9 cellular contexts compared by ENCODE assay signal in the genomic region with DNA sequence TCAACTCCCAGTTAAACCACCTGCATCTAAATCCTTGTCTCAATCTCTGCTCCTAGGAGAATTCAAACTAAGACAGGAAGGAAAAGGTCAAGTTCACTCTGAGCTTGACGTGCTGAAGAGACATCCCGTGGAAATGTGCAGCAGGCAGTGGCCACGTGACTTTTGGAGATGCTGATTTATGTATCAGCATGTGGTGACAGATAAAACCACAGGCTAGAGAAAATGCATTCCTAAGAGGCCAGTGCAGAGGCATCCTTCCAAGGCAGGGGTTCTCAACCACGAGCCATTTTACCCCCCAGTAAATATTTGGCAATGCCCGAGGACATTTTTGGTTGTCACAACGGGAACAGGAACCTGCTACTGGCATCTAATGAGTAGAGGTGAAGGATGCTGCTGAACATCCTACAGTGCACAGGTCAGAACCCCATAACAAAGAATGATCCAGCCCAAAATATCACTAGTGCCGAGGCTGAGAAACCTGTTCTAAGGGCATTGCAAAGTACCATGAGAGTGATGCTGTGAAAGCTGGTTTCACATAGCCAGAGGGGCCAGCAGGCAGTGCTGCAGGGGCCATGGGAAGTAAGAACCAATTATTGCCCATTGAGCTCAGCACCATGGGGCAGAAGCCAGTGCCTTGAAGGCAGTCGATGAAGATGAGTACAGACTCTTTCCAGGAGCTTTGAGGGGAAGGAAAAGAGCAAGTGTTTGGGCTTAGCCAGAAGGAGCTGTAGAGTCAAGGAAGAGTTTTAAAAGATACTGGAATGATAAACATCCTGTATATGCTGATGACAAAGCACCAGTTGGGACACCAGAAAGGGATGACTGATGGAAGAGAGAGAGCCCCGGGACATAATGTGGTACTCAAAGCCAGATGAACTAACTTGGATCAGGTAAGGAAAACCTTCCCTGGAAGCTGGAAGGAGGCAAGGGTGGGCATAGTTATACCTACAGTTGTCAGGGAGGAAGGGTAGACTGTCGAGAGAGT.
DNase-seq lines count a peak whose midpoint lies in the region; TF ChIP-seq lines count a peak whose summit lies in the region.
"Had no signal": no experiment of that assay in that cellular context is flagged by ENCODE, and none has a peak within 500 bp of the region (broad histone marks: within the 10 kb centered on the region; RNA-seq: fewer than 3 reads in every experiment).

No MANE protein-coding gene starts in this region.

- no peaks in the 10 kb centered on the region for H3K27me3 ChIP-seq in osteoblast (ENCODE audit: insufficient read depth, low read length)
- H3K27me3 ChIP-seq: ovary had no signal

- no peaks in the 10 kb centered on the region for H3K79me2 ChIP-seq in osteoblast (ENCODE audit: insufficient read depth, low read length)

- no peak overlapping the region for H2AFZ ChIP-seq in osteoblast (ENCODE audit: low read length)

- no peaks in the 10 kb centered on the region for H3K9me3 ChIP-seq in osteoblast (ENCODE audit: low read depth, low read length)
- H3K9me3 ChIP-seq: ovary had no signal

- DNase-seq in ELR (ENCODE audit: low read depth) (peak; percentile 74), NCI-H226 (peak; percentile 47), choroid plexus epithelial cell (ENCODE audit: low read depth) (peak; percentile 93), osteoblast (ENCODE audit: insufficient read length, low spot score, missing footprints) (no peak), NCI-H1694 treated with DMSO at 0.1 percent for 48 hours (lab: John Stamatoyannopoulos, UW) (no peak), NCI-H1417 treated with DMSO at 0.1 percent for 48 hours (lab: John Stamatoyannopoulos, UW) (no peak)
- DNase-seq in activated CD4-positive, alpha-beta T cell treated with anti-CD3 and anti-CD28 coated beads, Interleukin-2, amount 50 U/mL, for 4 hours: no peak
- DNase-seq: NCI-H1092, ovary had no signal

- H3K4me1 ChIP-seq in osteoblast (ENCODE audit: insufficient read depth, low read length): peaks cover 17% of the 10 kb centered on the region

- H3K4me3 ChIP-seq in choroid plexus epithelial cell (ENCODE audit: low read depth, low read length) (no peak overlapping the region), osteoblast (ENCODE audit: insufficient read depth, low read length) (no peak overlapping the region)
- H3K4me3 ChIP-seq: ovary had no signal

- TF ChIP-seq CTCF in choroid plexus epithelial cell (conservative IDR thresholded peaks at IDR 0.05; ENCODE audit: low read depth, low read length): no peak
- no peak for TF ChIP-seq CTCF in osteoblast (IDR thresholded peaks at IDR 0.05; ENCODE audit: extremely low read depth, low read depth, low read length)

- peak overlapping the region; percentile 12 for H3K4me2 ChIP-seq in osteoblast (ENCODE audit: insufficient read depth, low read length)

- H3K27ac ChIP-seq in osteoblast (ENCODE audit: low read depth, low read length): no peak overlapping the region
- H3K27ac ChIP-seq: ovary had no signal

- H3K36me3 ChIP-seq in osteoblast (ENCODE audit: insufficient read depth, low read length): no peaks in the 10 kb centered on the region
- H3K36me3 ChIP-seq: ovary had no signal

- peaks cover 9% of the 10 kb centered on the region for H4K20me1 ChIP-seq in osteoblast (ENCODE audit: insufficient read depth, low read length)

Comparison
In these comparisons a context has a peak if more than half of its experiments do, and no peak if none do; other contexts are left out.
1. DNase-seq: peak in ELR (single experiment), NCI-H226 (single experiment) and choroid plexus epithelial cell (single experiment); none in osteoblast (single experiment), NCI-H1694 treated with DMSO at 0.1 percent for 48 hours (single experiment), NCI-H1417 treated with DMSO at 0.1 percent for 48 hours (single experiment) and activated CD4-positive, alpha-beta T cell treated with anti-CD3 and anti-CD28 coated beads, Interleukin-2, amount 50 U/mL, for 4 hours (0 of 2).